ENCODE assay signal across 10 cellular contexts in the genomic region with DNA sequence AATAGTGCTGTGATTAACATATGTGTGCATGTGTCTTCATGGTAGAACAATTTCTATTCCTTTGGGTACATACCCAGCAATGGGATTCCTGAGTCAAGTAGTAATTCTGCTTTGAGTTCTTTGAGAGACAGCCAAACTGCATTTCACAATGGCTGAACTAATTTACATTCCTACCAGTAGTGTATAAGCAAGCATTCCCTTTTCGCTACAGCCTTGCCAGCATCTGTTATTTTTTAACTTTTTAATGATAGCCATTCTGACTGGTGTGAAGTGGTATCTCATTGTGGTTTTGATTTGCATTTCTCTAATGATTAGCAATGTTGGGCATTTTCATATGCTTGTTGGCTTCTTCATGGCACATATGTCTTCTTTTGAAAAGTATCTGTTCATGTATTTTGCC.
DNase-seq lines count a peak whose midpoint lies in the region; ATAC-seq and TF ChIP-seq lines count a peak whose summit lies in the region.
"Had no signal": no experiment of that assay in that cellular context is flagged by ENCODE, and none has a peak within 500 bp of the region (broad histone marks: within the 10 kb centered on the region; RNA-seq: fewer than 3 reads in every experiment).

No MANE protein-coding gene starts in this region.

- H3K27ac ChIP-seq in smooth muscle cell (ENCODE audit: low read depth): peak overlapping the region; percentile 23
- H3K27ac ChIP-seq in CD4-positive, alpha-beta memory T cell (ENCODE audit: low read depth, low read length): no peak overlapping the region
- no peak overlapping the region for H3K27ac ChIP-seq in CD8-positive, alpha-beta T cell (ENCODE audit: low read depth, low read length)
- H3K27ac ChIP-seq: HL-60 had no signal

- H3K9me3 Mint-ChIP-seq in CD4-positive, alpha-beta memory T cell: peaks cover 0 to 2% (median 0%) of the 10 kb centered on the region in 8 donors
- no peaks in the 10 kb centered on the region for H3K9me3 Mint-ChIP-seq in WTC11
- H3K9me3 Mint-ChIP-seq in CD8-positive, alpha-beta T cell: no peaks in the 10 kb centered on the region

- H3K9ac ChIP-seq in smooth muscle cell (ENCODE audit: low read depth): no peak overlapping the region

- no peaks in the 10 kb centered on the region for H3K4me1 Mint-ChIP-seq in CD4-positive, alpha-beta memory T cell
- H3K4me1 Mint-ChIP-seq in WTC11: no peaks in the 10 kb centered on the region
- no peaks in the 10 kb centered on the region for H3K4me1 Mint-ChIP-seq in CD8-positive, alpha-beta T cell (ENCODE audit: low read depth)

- H3K4me3 ChIP-seq in fibroblast of mammary gland (ENCODE audit: control insufficient read depth, low read depth, low read length) (no peak overlapping the region), smooth muscle cell (no peak overlapping the region)
- H3K4me3 ChIP-seq in CD4-positive, alpha-beta memory T cell (ENCODE audit: low read length in 2 of 2): no peak overlapping the region
- H3K4me3 ChIP-seq in CD8-positive, alpha-beta T cell (ENCODE audit: low read depth, low read length): no peak overlapping the region

- 28% methylated on average over 1 of the region's 1 CpG for WGBS in smooth muscle cell (ENCODE audit: low lambda C conversion rate)

- intact Hi-C loops in CD4-positive, alpha-beta memory T cell (cut with micrococcal nuclease): no loop called here
- intact Hi-C loops in CD8-positive, alpha-beta T cell (cut with DNase I, micrococcal nuclease): no loop called here

- TF ChIP-seq CTCF in fibroblast of mammary gland (conservative IDR thresholded peaks at IDR 0.05; ENCODE audit: control insufficient read depth, insufficient read depth, low read depth, low read length) (peak; percentile 45), smooth muscle cell (IDR thresholded peaks at IDR 0.05; ENCODE audit: borderline replicate concordance, insufficient read depth, poor library complexity, severe bottlenecking) (peak; percentile 27), WTC11 (IDR thresholded peaks at IDR 0.05) (no peak)
- no peak for TF ChIP-seq CTCF in CD8-positive, alpha-beta T cell (IDR thresholded peaks at IDR 0.05)

- no peaks in the 10 kb centered on the region for H3K79me2 ChIP-seq in smooth muscle cell (ENCODE audit: low read depth)

- POLR2A ChIA-PET in CD4-positive, alpha-beta memory T cell (lab: Charles Lee; ENCODE audit: partially characterized antibody): no interaction called here
- POLR2A ChIA-PET in WTC11 (lab: Charles Lee): no interaction called here
- POLR2A ChIA-PET in CD8-positive, alpha-beta T cell (lab: Charles Lee): no interaction called here

- H2AFZ ChIP-seq in smooth muscle cell (ENCODE audit: low read depth): no peak overlapping the region

- DNase-seq in fibroblast of mammary gland (ENCODE audit: low read depth) (peak; percentile 94), smooth muscle cell (lab: John Stamatoyannopoulos, UW; ENCODE audit: unreplicated experiment) (no peak), WTC11 (ENCODE audit: low spot score) (no peak), HuH-7.5 (ENCODE audit: low spot score) (no peak)
- DNase-seq in CD4-positive, alpha-beta memory T cell: no peak
- no peak for DNase-seq in CD8-positive, alpha-beta T cell
- DNase-seq: amygdala had no signal

- H3K4me2 ChIP-seq in smooth muscle cell: no peak overlapping the region

- peaks cover 0 to 1% of the 10 kb centered on the region in 2 donors for H3K27me3 Mint-ChIP-seq in CD4-positive, alpha-beta memory T cell
- no peaks in the 10 kb centered on the region for H3K27me3 Mint-ChIP-seq in WTC11 (ENCODE audit: low read depth)
- peaks cover 2% of the 10 kb centered on the region for H3K27me3 Mint-ChIP-seq in CD8-positive, alpha-beta T cell (ENCODE audit: low read depth)

- H3K4me1 ChIP-seq in smooth muscle cell (ENCODE audit: low read depth): peaks cover 9% of the 10 kb centered on the region
- no peaks in the 10 kb centered on the region for H3K4me1 ChIP-seq in CD4-positive, alpha-beta memory T cell (ENCODE audit: insufficient read depth, low read length)
- no peaks in the 10 kb centered on the region for H3K4me1 ChIP-seq in CD8-positive, alpha-beta T cell (ENCODE audit: insufficient read depth, low read length)

- peaks cover 17% of the 10 kb centered on the region for H3F3A ChIP-seq in smooth muscle cell (ENCODE audit: low read depth)

- CTCF ChIA-PET in CD4-positive, alpha-beta memory T cell (lab: Charles Lee; ENCODE audit: partially characterized antibody): no interaction called here
- CTCF ChIA-PET in WTC11 (lab: Charles Lee): no interaction called here
- CTCF ChIA-PET in CD8-positive, alpha-beta T cell (lab: Charles Lee): no interaction called here

- H3K9me3 ChIP-seq in smooth muscle cell (replicated peaks; ENCODE audit: low read depth): no peaks in the 10 kb centered on the region
- no peaks in the 10 kb centered on the region for H3K9me3 ChIP-seq in CD4-positive, alpha-beta memory T cell (ENCODE audit: control insufficient read depth in 1 of 2, low read length in 2 of 2)
- H3K9me3 ChIP-seq in CD8-positive, alpha-beta T cell (ENCODE audit: low read length): no peaks in the 10 kb centered on the region

- ATAC-seq in GM19438 (IDR thresholded peaks at IDR 0.05; ENCODE audit: low read depth, unreplicated experiment) (peak; percentile 63), HG03442 (IDR thresholded peaks at IDR 0.05; ENCODE audit: unreplicated experiment) (peak; percentile 52), WTC11 (no peak)
- no peak for ATAC-seq in CD8-positive, alpha-beta T cell

- H3K36me3 ChIP-seq in smooth muscle cell (ENCODE audit: low read depth): no peaks in the 10 kb centered on the region
- H3K36me3 ChIP-seq in CD4-positive, alpha-beta memory T cell (ENCODE audit: insufficient read depth, low read length): no peaks in the 10 kb centered on the region
- no peaks in the 10 kb centered on the region for H3K36me3 ChIP-seq in CD8-positive, alpha-beta T cell (ENCODE audit: insufficient read depth, low read length)

- no peak overlapping the region for H3K27ac Mint-ChIP-seq in CD4-positive, alpha-beta memory T cell
- H3K27ac Mint-ChIP-seq in WTC11: no peak overlapping the region
- H3K27ac Mint-ChIP-seq in CD8-positive, alpha-beta T cell: no peak overlapping the region

- no peaks in the 10 kb centered on the region for H4K20me1 ChIP-seq in smooth muscle cell (ENCODE audit: low read depth)

- no peaks in the 10 kb centered on the region for H3K27me3 ChIP-seq in smooth muscle cell (ENCODE audit: low read depth)
- H3K27me3 ChIP-seq in CD4-positive, alpha-beta memory T cell (ENCODE audit: insufficient read depth, low read length): no peaks in the 10 kb centered on the region
- H3K27me3 ChIP-seq in CD8-positive, alpha-beta T cell (ENCODE audit: insufficient read depth, low read length): no peaks in the 10 kb centered on the region

- no peak overlapping the region for H3K4me3 Mint-ChIP-seq in CD4-positive, alpha-beta memory T cell
- no peak overlapping the region for H3K4me3 Mint-ChIP-seq in WTC11
- no peak overlapping the region for H3K4me3 Mint-ChIP-seq in CD8-positive, alpha-beta T cell

- no peaks in the 10 kb centered on the region for H3K36me3 Mint-ChIP-seq in CD4-positive, alpha-beta memory T cell
- H3K36me3 Mint-ChIP-seq in WTC11: peaks cover 15% of the 10 kb centered on the region
- no peaks in the 10 kb centered on the region for H3K36me3 Mint-ChIP-seq in CD8-positive, alpha-beta T cell

TF ChIP-seq in WTC11, 78 proteins besides CTCF, POLR2A, EP300 and RAD21:
- TF ChIP-seq, protein P1, sequence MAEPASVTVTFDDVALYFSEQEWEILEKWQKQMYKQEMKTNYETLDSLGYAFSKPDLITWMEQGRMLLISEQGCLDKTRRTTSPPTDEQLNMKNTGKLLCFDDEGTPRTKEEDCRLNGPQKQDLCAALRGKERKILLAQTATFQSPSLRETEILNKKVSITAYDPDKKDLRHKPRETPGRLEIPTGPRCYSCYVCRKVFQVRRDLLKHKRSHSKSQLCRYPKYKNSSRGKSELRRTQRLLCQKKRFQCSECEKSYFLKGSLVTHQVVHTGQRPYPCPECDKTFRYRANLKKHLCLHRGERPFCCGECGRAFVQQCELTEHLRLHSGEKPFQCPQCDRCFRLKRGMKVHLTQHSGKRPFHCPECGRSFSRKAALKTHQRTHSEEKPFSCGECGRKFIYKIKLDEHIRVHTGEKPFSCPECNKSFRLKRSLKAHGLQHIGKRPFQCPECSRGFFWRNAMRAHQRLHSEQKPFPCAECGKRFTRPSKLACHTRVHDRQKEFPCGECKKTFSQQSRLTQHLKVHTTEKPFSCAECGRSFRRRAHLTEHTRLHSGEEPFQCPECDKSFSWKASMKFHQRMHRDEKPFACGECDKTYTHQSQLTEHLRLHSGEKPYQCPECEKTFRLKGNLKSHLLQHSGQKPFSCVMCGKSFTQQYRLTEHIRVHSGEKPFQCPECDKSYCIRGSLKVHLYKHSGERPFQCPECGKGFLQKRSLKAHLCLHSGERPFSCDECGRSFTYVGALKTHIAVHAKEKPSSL (CRISPR knock-in tag; conservative IDR thresholded peaks at IDR 0.05): no peak

Comparison
In these comparisons a context has a peak if more than half of its experiments do, and no peak if none do; other contexts are left out.
1. ATAC-seq: peak in GM19438 (single experiment) and HG03442 (single experiment); none in WTC11 (single experiment) and CD8-positive, alpha-beta T cell (single experiment).
2. CTCF ChIP-seq: peak in fibroblast of mammary gland (single experiment) and smooth muscle cell (single experiment); none in WTC11 (single experiment) and CD8-positive, alpha-beta T cell (single experiment).